20 cellular contexts compared by ENCODE assay signal in genomic region chr21:45331521-45332257, GRCh38. TPM values are rescaled to one million over a fixed set of nuclear protein-coding genes. Genes with fewer than 3 reads are reported as not detected.
A peak's percentile ranks its signal among the peaks of the same experiment; 100 is the strongest.
DNase-seq lines count a peak whose midpoint lies in the region; ATAC-seq and TF ChIP-seq lines count a peak whose summit lies in the region.
"Had no signal": no experiment of that assay in that cellular context is flagged by ENCODE, and none has a peak within 500 bp of the region (broad histone marks: within the 10 kb centered on the region; RNA-seq: fewer than 3 reads in every experiment).

No MANE protein-coding gene starts in this region.

- TF ChIP-seq CTCF in HEK293 (tag by site-specific recombination; IDR thresholded peaks at IDR 0.05) (no peak), left lung (IDR thresholded peaks at IDR 0.05) (no peak), RWPE1 (conservative IDR thresholded peaks at IDR 0.05; ENCODE audit: low read depth) (no peak)

- POLR2A ChIA-PET in HEK293 (lab: Yijun Ruan, JAX): no interaction called here
- POLR2A ChIA-PET in RWPE1 (lab: Yijun Ruan, JAX; ENCODE audit: low non-redundant PET): no interaction called here

- ATAC-seq in left lung: no peak
- no peak for ATAC-seq in HG03039 (IDR thresholded peaks at IDR 0.05; ENCODE audit: unreplicated experiment)
- ATAC-seq: activated naive CD8-positive, alpha-beta T cell treated with anti-CD3 and anti-CD28 coated beads, Interleukin-2, amount 50 U/mL, for 24 hours; GM12878; PC-3 had no signal

- peak; percentile 76 to 77 for DNase-seq in SJSA1 (ENCODE audit: low read depth in 1 of 2, low spot score in 2 of 2)
- peak; percentile 28 to 63 for DNase-seq in left lung
- peak; percentile 66 for DNase-seq in retina
- no peak for DNase-seq in anterior cingulate cortex (lab: John Stamatoyannopoulos, UW)
- no peak for DNase-seq in RWPE1 (ENCODE audit: low spot score)
- DNase-seq: activated CD4-positive, alpha-beta T cell treated with anti-CD3 and anti-CD28 coated beads, Interleukin-2, amount 50 U/mL, for 4 hours; activated naive CD8-positive, alpha-beta T cell treated with anti-CD3 and anti-CD28 coated beads, Interleukin-2, amount 50 U/mL, for 24 hours; activated T-cell treated with anti-CD3 and anti-CD28 coated beads, Interleukin-2, amount 50 U/mL, for 24 hours; caudate nucleus; glutamatergic neuron; immature natural killer cell; Karpas-422; NCI-H1092 treated with DMSO at 0.1 percent for 48 hours; NCI-H774; occipital lobe; PC-3 had no signal

- intact Hi-C loops in left lung (cut with DNase I): no loop called here

- no peak overlapping the region for H3K27ac ChIP-seq in HEK293 (ENCODE audit: extremely low read depth, low read depth, low read length)
- H3K27ac ChIP-seq in SJSA1: peak overlapping the region; percentile 92
- H3K27ac ChIP-seq in left lung: no peak overlapping the region
- no peak overlapping the region for H3K27ac ChIP-seq in RWPE1
- H3K27ac ChIP-seq: skin epidermis had no signal

- H3K4me1 ChIP-seq in HEK293 (ENCODE audit: control insufficient read depth, insufficient read depth, low read length): peaks cover 4% of the 10 kb centered on the region; the same call in 1 of the 2 replicates
- H3K4me1 ChIP-seq in SJSA1 (replicated peaks): peaks cover 80% of the 10 kb centered on the region
- peaks cover 6% of the 10 kb centered on the region in 2 donors for H3K4me1 ChIP-seq in left lung

- CTCF ChIA-PET in HEK293 (lab: Yijun Ruan, JAX): interaction anchor here (0.6 kb wide), 2 partner anchors 202 to 790 kb away, joined by 3 to 5 read pairs; no protein-coding TSS in a partner anchor
- CTCF ChIA-PET in RWPE1 (lab: Yijun Ruan, JAX): no interaction called here

- H3K9me3 ChIP-seq in HEK293 (ENCODE audit: control insufficient read depth, insufficient read depth, low read depth, low read length): no peaks in the 10 kb centered on the region
- no peaks in the 10 kb centered on the region for H3K9me3 ChIP-seq in SJSA1 (replicated peaks)
- no peaks in the 10 kb centered on the region for H3K9me3 ChIP-seq in left lung

- H3K27me3 ChIP-seq in SJSA1 (replicated peaks) (no peaks in the 10 kb centered on the region), left lung (no peaks in the 10 kb centered on the region)

- no peak overlapping the region for H3K4me3 ChIP-seq in HEK293 (ENCODE audit: low read depth, low read length)
- H3K4me3 ChIP-seq in SJSA1: no peak overlapping the region
- H3K4me3 ChIP-seq in left lung: no peak overlapping the region
- H3K4me3 ChIP-seq: GM12878, skin epidermis had no signal

- H3K36me3 ChIP-seq in HEK293 (ENCODE audit: control insufficient read depth in 2 of 2, insufficient read depth in 1 of 2, low read length in 2 of 2) (no peaks in the 10 kb centered on the region), SJSA1 (no peaks in the 10 kb centered on the region), left lung (no peaks in the 10 kb centered on the region)

TF ChIP-seq in HEK293, 187 proteins besides CTCF, POLR2A, EP300 and RAD21:
- TF ChIP-seq ZFP37 (tag by site-specific recombination; IDR thresholded peaks at IDR 0.05) (no peak), ZNF558 (tag by site-specific recombination; IDR thresholded peaks at IDR 0.05) (no peak), WT1 (tag by site-specific recombination; IDR thresholded peaks at IDR 0.05) (no peak), ZNF600 (tag by site-specific recombination; IDR thresholded peaks at IDR 0.05) (0 out of 2 replicates have a peak, but pooled peaks have one; percentile 19), ZFHX2 (tag by site-specific recombination; conservative IDR thresholded peaks at IDR 0.05) (peak; percentile 16)
TF ChIP-seq in HEK293: peak in this region for 2.

RNA-seq across cellular contexts. Expression of gene POFUT2, which starts 44.0 kb away (rescaled TPM):
- 32.6 and 42.0 TPM in 2 replicates for total RNA-seq in SJSA1 (2014; rRNA removed; shearing (Covaris generic))
- 10 to 100 TPM; 31.6 to 35.1 TPM for total RNA-seq in left lung

Comparison
In these comparisons a context has a peak if more than half of its experiments do, and no peak if none do; other contexts are left out.
1. DNase-seq: peak in SJSA1 (2 of 2), left lung (2 of 2) and retina (single experiment); none in anterior cingulate cortex (0 of 58) and RWPE1 (single experiment).